In the genomic region with DNA sequence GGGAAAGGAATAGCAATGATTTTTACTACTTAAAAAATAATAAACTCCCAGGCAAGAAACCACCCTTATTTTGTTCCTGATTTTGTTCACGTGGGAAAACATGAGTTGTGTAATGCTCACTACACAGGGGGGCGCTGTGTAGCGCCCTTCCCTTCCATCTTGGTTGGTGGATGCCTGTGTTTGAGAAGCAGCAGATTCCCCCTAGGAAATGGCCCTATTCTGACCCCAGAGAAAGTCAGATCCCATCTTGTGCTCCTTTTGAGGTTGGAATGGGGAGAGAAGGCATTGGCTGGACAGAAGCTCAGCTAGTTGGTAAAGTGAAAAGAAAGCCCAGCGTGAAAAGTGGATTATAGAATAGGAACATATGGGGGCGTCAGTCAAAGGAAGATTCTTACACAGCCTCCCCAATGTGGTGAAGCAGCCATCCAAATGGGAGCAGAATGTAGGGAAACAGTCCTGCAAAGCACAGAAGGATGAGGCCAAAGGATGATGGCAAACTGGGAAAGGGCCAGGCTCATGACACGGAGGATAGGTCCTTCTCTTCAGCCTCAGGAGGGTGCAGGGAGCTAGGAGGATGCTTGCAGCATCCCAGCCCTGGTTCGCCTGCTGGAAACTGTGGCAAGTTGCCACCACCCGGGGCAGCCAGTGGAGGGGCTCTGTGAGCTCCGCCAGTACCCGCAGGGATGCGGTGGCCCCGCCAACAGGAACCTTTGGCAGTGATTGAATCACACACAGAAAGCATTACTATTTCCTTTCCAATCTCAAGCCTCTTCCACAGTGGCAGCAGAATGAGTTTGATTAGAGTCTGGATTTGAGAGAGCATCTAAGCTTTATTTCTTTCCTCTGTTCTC, we compare ENCODE assay signal across 14 cellular contexts.
A peak's percentile ranks its signal among the peaks of the same experiment; 100 is the strongest.
DNase-seq lines count a peak whose midpoint lies in the region; ATAC-seq and TF ChIP-seq lines count a peak whose summit lies in the region.
"Had no signal": no experiment of that assay in that cellular context is flagged by ENCODE, and none has a peak within 500 bp of the region (broad histone marks: within the 10 kb centered on the region; RNA-seq: fewer than 3 reads in every experiment).

No MANE protein-coding gene starts in this region.

- H3K4me1 Mint-ChIP-seq in activated CD4-positive, alpha-beta T cell treated with anti-CD3 and anti-CD28 coated beads for 36 hours, result no peaks in the 10 kb centered on the region
- H3K4me1 Mint-ChIP-seq in endothelial cell (ENCODE audit: unreplicated experiment), result no peaks in the 10 kb centered on the region
- H3K4me1 Mint-ChIP-seq: activated naive CD4-positive, alpha-beta T cell treated with anti-CD3 and anti-CD28 coated beads, Interleukin-2, amount 50 U/mL, for 24 hours had no signal

- intact Hi-C loops in activated CD4-positive, alpha-beta T cell treated with anti-CD3 and anti-CD28 coated beads for 36 hours (cut with DNase I, micrococcal nuclease), result no loop called here
- intact Hi-C loops in OCI-LY7 (cut with micrococcal nuclease; ENCODE audit: unreplicated experiment), result no loop called here

- no peaks in the 10 kb centered on the region for H4K20me1 ChIP-seq in OCI-LY7 (ENCODE audit: insufficient read depth, low read length)

- no peaks in the 10 kb centered on the region for H3K4me1 ChIP-seq in OCI-LY7 (ENCODE audit: insufficient read depth, low read length, poor library complexity, severe bottlenecking)

- H3K36me3 Mint-ChIP-seq in activated CD4-positive, alpha-beta T cell treated with anti-CD3 and anti-CD28 coated beads for 36 hours (ENCODE audit: low read depth), result no peaks in the 10 kb centered on the region
- no peaks in the 10 kb centered on the region for H3K36me3 Mint-ChIP-seq in endothelial cell (ENCODE audit: low read depth, unreplicated experiment)

- H3K4me3 ChIP-seq in OCI-LY7 (ENCODE audit: low read depth, low read length, poor library complexity, severe bottlenecking), result no peak overlapping the region

- H3K9me2 ChIP-seq in OCI-LY7 (ENCODE audit: insufficient read depth, low read length), result no peaks in the 10 kb centered on the region

- peak; percentile 8 for DNase-seq in activated CD4-positive, alpha-beta T cell treated with anti-CD3 and anti-CD28 coated beads for 36 hours
- DNase-seq in activated CD4-positive, alpha-beta T cell treated with anti-CD3 and anti-CD28 coated beads, Interleukin-2, amount 50 U/mL, for 1 hour, result no peak
- DNase-seq in OCI-LY7 (ENCODE audit: low spot score), result no peak
- peak; percentile 35 for DNase-seq in endothelial cell (ENCODE audit: low spot score)
- peak in 35 of 49 donors; percentile 8 to 85 (median 41) for DNase-seq in substantia nigra (lab: John Stamatoyannopoulos, UW)
- no peak for DNase-seq in activated CD8-positive, alpha-beta memory T cell treated with anti-CD3 and anti-CD28 coated beads for 24 hours
- DNase-seq in NCI-H1092 treated with DMSO at 0.1 percent for 48 hours (lab: John Stamatoyannopoulos, UW), result no peak
- DNase-seq: activated CD4-positive, alpha-beta T cell treated with anti-CD3 and anti-CD28 coated beads, Interleukin-2, amount 50 U/mL, for 48 hours; effector memory CD8-positive, alpha-beta T cell; NCI-H2107; stimulated activated CD4-positive, alpha-beta T cell treated with anti-CD3 and anti-CD28 coated beads, Interleukin-12 subunit alpha, Interleukin-12 subunit beta, amount 100 ng/mL, for 4 hours had no signal

- no peak overlapping the region for H3K4me2 ChIP-seq in OCI-LY7 (ENCODE audit: low read length)

- ATAC-seq in activated CD4-positive, alpha-beta T cell treated with anti-CD3 and anti-CD28 coated beads for 36 hours, result no peak
- ATAC-seq in HG03025 (IDR thresholded peaks at IDR 0.05; ENCODE audit: low FRiP score, unreplicated experiment), result no peak
- ATAC-seq: effector memory CD8-positive, alpha-beta T cell had no signal

- peaks cover 5% of the 10 kb centered on the region for H3K9me3 Mint-ChIP-seq in activated CD4-positive, alpha-beta T cell treated with anti-CD3 and anti-CD28 coated beads for 36 hours (ENCODE audit: low read depth)
- H3K9me3 Mint-ChIP-seq in endothelial cell (ENCODE audit: unreplicated experiment), result no peaks in the 10 kb centered on the region

- no peaks in the 10 kb centered on the region for H3K36me3 ChIP-seq in OCI-LY7 (ENCODE audit: insufficient read depth, low read length)

- H2AFZ ChIP-seq in OCI-LY7 (ENCODE audit: low read length), result no peak overlapping the region

- H3K27me3 Mint-ChIP-seq in activated CD4-positive, alpha-beta T cell treated with anti-CD3 and anti-CD28 coated beads for 36 hours, result peaks cover 5% of the 10 kb centered on the region
- no peaks in the 10 kb centered on the region for H3K27me3 Mint-ChIP-seq in endothelial cell (ENCODE audit: unreplicated experiment)

- TF ChIP-seq CTCF in OCI-LY7 (conservative IDR thresholded peaks at IDR 0.05; ENCODE audit: low read length) (peak; percentile 63), endothelial cell (IDR thresholded peaks at IDR 0.05; ENCODE audit: unreplicated experiment) (peak; percentile 55)

- no peak overlapping the region for H3K4me3 Mint-ChIP-seq in activated CD4-positive, alpha-beta T cell treated with anti-CD3 and anti-CD28 coated beads for 36 hours
- H3K4me3 Mint-ChIP-seq in endothelial cell (ENCODE audit: unreplicated experiment), result no peak overlapping the region
- H3K4me3 Mint-ChIP-seq: activated naive CD4-positive, alpha-beta T cell treated with anti-CD3 and anti-CD28 coated beads, Interleukin-2, amount 50 U/mL, for 24 hours; effector memory CD8-positive, alpha-beta T cell had no signal

- no peaks in the 10 kb centered on the region for H3K9me3 ChIP-seq in OCI-LY7 (ENCODE audit: low read length)

- BruUV-seq in OCI-LY7 (replicated peaks; lab: Mats Ljungman, UMichigan), result no TSS peak

- no peak overlapping the region for H3K27ac ChIP-seq in OCI-LY7 (ENCODE audit: low read depth, low read length, poor library complexity, severe bottlenecking)
- H3K27ac ChIP-seq in substantia nigra (ENCODE audit: low read depth, low read length, poor library complexity, severe bottlenecking), result no peak overlapping the region
- H3K27ac ChIP-seq: HL-60 had no signal

- POLR2A ChIA-PET in activated CD4-positive, alpha-beta T cell treated with anti-CD3 and anti-CD28 coated beads for 36 hours (lab: Charles Lee), result no interaction called here
- POLR2A ChIA-PET in OCI-LY7 (lab: Charles Lee), result no interaction called here

- no peak overlapping the region for H3K27ac Mint-ChIP-seq in activated CD4-positive, alpha-beta T cell treated with anti-CD3 and anti-CD28 coated beads for 36 hours
- H3K27ac Mint-ChIP-seq in endothelial cell (ENCODE audit: unreplicated experiment), result no peak overlapping the region
- H3K27ac Mint-ChIP-seq: activated naive CD4-positive, alpha-beta T cell treated with anti-CD3 and anti-CD28 coated beads, Interleukin-2, amount 50 U/mL, for 24 hours; effector memory CD8-positive, alpha-beta T cell had no signal

- CTCF ChIA-PET in activated CD4-positive, alpha-beta T cell treated with anti-CD3 and anti-CD28 coated beads for 36 hours (lab: Charles Lee), result interaction anchor here (0.8 kb wide), 1 partner anchor 24 kb away, joined by 3 read pairs; no protein-coding TSS in a partner anchor
- CTCF ChIA-PET in OCI-LY7 (lab: Charles Lee; ENCODE audit: unreplicated experiment), result no interaction called here

- H3K79me2 ChIP-seq in OCI-LY7 (ENCODE audit: insufficient read depth, low read depth, low read length), result no peaks in the 10 kb centered on the region

Comparison
In these comparisons a context has a peak if more than half of its experiments do, and no peak if none do; other contexts are left out.
1. DNase-seq: peak in activated CD4-positive, alpha-beta T cell treated with anti-CD3 and anti-CD28 coated beads for 36 hours (single experiment), endothelial cell (single experiment) and substantia nigra (35 of 49); none in activated CD4-positive, alpha-beta T cell treated with anti-CD3 and anti-CD28 coated beads, Interleukin-2, amount 50 U/mL, for 1 hour (single experiment), OCI-LY7 (single experiment), activated CD8-positive, alpha-beta memory T cell treated with anti-CD3 and anti-CD28 coated beads for 24 hours (single experiment) and NCI-H1092 treated with DMSO at 0.1 percent for 48 hours (single experiment).